2 cellular contexts compared by ENCODE assay signal in the genomic region with DNA sequence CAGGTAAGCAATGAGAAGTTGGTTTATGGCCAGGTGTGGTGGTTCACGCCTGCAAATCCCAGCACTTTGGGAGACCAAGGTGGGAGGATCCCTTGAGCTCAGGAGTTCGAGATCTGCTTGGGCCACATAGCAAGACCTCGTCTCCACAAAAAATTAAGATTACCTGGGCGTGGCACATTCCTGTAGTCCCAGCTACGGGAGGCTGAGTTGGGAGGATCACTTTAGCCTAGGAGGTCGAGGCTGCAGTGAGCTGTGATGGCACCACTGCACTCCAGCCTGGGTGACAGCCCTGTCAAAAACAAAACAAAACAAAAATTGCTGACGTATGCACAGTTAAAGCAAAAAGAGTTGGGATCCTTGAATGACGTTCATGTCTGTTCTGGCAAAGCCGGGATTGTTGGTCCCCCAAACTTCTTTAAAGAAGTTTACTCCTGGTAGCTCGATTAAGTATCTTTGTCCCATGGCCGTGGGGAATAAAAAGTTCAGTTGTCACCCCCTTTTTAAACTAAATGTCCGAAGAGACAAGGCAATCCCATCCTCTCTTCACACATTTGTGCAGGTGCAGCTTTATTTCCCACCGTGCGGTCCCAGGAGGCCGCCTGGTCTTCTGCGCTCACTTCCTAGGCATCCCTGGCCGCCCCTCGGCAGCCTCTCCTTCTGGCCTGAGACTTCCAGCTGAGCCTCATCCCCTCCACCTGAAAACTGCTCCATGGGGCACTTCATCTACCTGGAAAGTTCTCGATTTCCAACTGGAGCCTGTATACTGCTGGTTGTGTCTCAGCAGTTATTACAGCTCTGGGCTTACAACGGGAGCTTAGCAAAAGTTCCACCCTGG.
A peak's percentile ranks its signal among the peaks of the same experiment; 100 is the strongest.
TF ChIP-seq lines count a peak whose summit lies in the region.

No MANE protein-coding gene starts in this region.

TF ChIP-seq in K562, 482 proteins besides CTCF, POLR2A, EP300 and RAD21:
- TF ChIP-seq, protein P1, sequence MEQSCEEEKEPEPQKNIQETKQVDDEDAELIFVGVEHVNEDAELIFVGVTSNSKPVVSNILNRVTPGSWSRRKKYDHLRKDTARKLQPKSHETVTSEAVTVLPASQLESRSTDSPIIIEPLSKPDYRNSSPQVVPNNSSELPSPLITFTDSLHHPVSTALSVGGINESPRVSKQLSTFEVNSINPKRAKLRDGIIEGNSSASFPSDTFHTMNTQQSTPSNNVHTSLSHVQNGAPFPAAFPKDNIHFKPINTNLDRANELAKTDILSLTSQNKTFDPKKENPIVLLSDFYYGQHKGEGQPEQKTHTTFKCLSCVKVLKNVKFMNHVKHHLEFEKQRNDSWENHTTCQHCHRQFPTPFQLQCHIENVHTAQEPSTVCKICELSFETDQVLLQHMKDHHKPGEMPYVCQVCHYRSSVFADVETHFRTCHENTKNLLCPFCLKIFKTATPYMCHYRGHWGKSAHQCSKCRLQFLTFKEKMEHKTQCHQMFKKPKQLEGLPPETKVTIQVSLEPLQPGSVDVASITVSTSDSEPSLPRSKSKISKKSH (CRISPR knock-in tag; IDR thresholded peaks at IDR 0.05) = no peak
- TF ChIP-seq, protein P2, sequence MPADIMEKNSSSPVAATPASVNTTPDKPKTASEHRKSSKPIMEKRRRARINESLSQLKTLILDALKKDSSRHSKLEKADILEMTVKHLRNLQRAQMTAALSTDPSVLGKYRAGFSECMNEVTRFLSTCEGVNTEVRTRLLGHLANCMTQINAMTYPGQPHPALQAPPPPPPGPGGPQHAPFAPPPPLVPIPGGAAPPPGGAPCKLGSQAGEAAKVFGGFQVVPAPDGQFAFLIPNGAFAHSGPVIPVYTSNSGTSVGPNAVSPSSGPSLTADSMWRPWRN (IDR thresholded peaks at IDR 0.05; ENCODE audit: low read depth) = no peak
- TF ChIP-seq MAFF (IDR thresholded peaks at IDR 0.05; ENCODE audit: low read length) (peak; percentile 95), STAT5B (CRISPR knock-in tag; IDR thresholded peaks at IDR 0.05) (no peak), TEAD1 (CRISPR knock-in tag; IDR thresholded peaks at IDR 0.05) (peak in 1 of 2 experiments; percentile 49; a peak in 1 of 4 replicates), RNF2 (IDR thresholded peaks at IDR 0.05) (no peak), NFIX (CRISPR knock-in tag; IDR thresholded peaks at IDR 0.05; ENCODE audit: low read depth) (no peak), RFX7 (CRISPR knock-in tag; IDR thresholded peaks at IDR 0.05) (no peak), MAFG (tag; conservative IDR thresholded peaks at IDR 0.05) (peak; percentile 93), TAF9B (IDR thresholded peaks at IDR 0.05; ENCODE audit: partially characterized antibody) (peak; percentile 6), SAP30 (IDR thresholded peaks at IDR 0.05; ENCODE audit: borderline replicate concordance, insufficient read depth, low read depth, low read length, poor library complexity, severe bottlenecking) (peak; percentile 41), SRSF3 (IDR thresholded peaks at IDR 0.05; ENCODE audit: insufficient read depth, low read length) (no peak), C11orf30 (IDR thresholded peaks at IDR 0.05; ENCODE audit: low read depth) (peak; percentile 96), CBX1 (IDR thresholded peaks at IDR 0.05; ENCODE audit: low read depth) (0 out of 2 replicates have a peak, but pooled peaks have one; percentile 11), EZH2 (IDR thresholded peaks at IDR 0.05; ENCODE audit: borderline replicate concordance, low read depth, low read length) (no peak), TBP (optimal IDR thresholded peaks at IDR 0.05; ENCODE audit: low read depth, low read length) (no peak), KDM2B (CRISPR knock-in tag; IDR thresholded peaks at IDR 0.05) (no peak), MAFK (IDR thresholded peaks at IDR 0.05; ENCODE audit: low read length) (peak; percentile 97), MTA1 (IDR thresholded peaks at IDR 0.05; ENCODE audit: borderline replicate concordance) (no peak), MYC (IDR thresholded peaks at IDR 0.05; ENCODE audit: low read depth, low read length) (no peak), MYC (CRISPR knock-in tag; IDR thresholded peaks at IDR 0.05; ENCODE audit: borderline replicate concordance, low read depth) (0 out of 2 replicates have a peak, but pooled peaks have one; percentile 27), ZNF316 (IDR thresholded peaks at IDR 0.05) (peak; percentile 98), KLF6 (CRISPR knock-in tag; IDR thresholded peaks at IDR 0.05; ENCODE audit: borderline replicate concordance) (no peak), EP400 (IDR thresholded peaks at IDR 0.05) (no peak), KDM1A (IDR thresholded peaks at IDR 0.05) (no peak), COPS2 (conservative IDR thresholded peaks at IDR 0.05) (no peak)
- TF ChIP-seq, protein P3, sequence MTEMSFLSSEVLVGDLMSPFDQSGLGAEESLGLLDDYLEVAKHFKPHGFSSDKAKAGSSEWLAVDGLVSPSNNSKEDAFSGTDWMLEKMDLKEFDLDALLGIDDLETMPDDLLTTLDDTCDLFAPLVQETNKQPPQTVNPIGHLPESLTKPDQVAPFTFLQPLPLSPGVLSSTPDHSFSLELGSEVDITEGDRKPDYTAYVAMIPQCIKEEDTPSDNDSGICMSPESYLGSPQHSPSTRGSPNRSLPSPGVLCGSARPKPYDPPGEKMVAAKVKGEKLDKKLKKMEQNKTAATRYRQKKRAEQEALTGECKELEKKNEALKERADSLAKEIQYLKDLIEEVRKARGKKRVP (CRISPR knock-in tag; IDR thresholded peaks at IDR 0.05) = no peak
- TF ChIP-seq, protein P4, sequence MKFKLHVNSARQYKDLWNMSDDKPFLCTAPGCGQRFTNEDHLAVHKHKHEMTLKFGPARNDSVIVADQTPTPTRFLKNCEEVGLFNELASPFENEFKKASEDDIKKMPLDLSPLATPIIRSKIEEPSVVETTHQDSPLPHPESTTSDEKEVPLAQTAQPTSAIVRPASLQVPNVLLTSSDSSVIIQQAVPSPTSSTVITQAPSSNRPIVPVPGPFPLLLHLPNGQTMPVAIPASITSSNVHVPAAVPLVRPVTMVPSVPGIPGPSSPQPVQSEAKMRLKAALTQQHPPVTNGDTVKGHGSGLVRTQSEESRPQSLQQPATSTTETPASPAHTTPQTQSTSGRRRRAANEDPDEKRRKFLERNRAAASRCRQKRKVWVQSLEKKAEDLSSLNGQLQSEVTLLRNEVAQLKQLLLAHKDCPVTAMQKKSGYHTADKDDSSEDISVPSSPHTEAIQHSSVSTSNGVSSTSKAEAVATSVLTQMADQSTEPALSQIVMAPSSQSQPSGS (CRISPR knock-in tag; IDR thresholded peaks at IDR 0.05) = no peak

TF ChIP-seq in HepG2, 621 proteins besides CTCF, POLR2A, EP300 and RAD21 (continues in another document):
- TF ChIP-seq RFXAP (CRISPR knock-in tag; IDR thresholded peaks at IDR 0.05; ENCODE audit: borderline replicate concordance) = 0 out of 2 replicates have a peak, but pooled peaks have one; percentile 31
- TF ChIP-seq SOX5 (CRISPR knock-in tag; IDR thresholded peaks at IDR 0.05; ENCODE audit: borderline replicate concordance) = no peak
- TF ChIP-seq, protein P5, sequence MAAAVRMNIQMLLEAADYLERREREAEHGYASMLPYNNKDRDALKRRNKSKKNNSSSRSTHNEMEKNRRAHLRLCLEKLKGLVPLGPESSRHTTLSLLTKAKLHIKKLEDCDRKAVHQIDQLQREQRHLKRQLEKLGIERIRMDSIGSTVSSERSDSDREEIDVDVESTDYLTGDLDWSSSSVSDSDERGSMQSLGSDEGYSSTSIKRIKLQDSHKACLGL (CRISPR knock-in tag; IDR thresholded peaks at IDR 0.05) = peak; percentile 74; the same call in 1 of the 2 replicates
- TF ChIP-seq MAF1 (CRISPR knock-in tag; IDR thresholded peaks at IDR 0.05; ENCODE audit: borderline replicate concordance) = no peak
- 0 out of 2 replicates have a peak, but pooled peaks have one; percentile 20 for TF ChIP-seq ZNF331 (CRISPR knock-in tag; IDR thresholded peaks at IDR 0.05)
- TF ChIP-seq SNAPC2 (CRISPR knock-in tag; IDR thresholded peaks at IDR 0.05) = 0 out of 2 replicates have a peak, but pooled peaks have one; percentile 11
- no peak for TF ChIP-seq ZNF75D (CRISPR knock-in tag; IDR thresholded peaks at IDR 0.05; ENCODE audit: borderline replicate concordance)
- no peak for TF ChIP-seq YEATS2 (CRISPR knock-in tag; IDR thresholded peaks at IDR 0.05; ENCODE audit: borderline replicate concordance)
- no peak for TF ChIP-seq ZFY (CRISPR knock-in tag; IDR thresholded peaks at IDR 0.05)
- TF ChIP-seq, protein P6, sequence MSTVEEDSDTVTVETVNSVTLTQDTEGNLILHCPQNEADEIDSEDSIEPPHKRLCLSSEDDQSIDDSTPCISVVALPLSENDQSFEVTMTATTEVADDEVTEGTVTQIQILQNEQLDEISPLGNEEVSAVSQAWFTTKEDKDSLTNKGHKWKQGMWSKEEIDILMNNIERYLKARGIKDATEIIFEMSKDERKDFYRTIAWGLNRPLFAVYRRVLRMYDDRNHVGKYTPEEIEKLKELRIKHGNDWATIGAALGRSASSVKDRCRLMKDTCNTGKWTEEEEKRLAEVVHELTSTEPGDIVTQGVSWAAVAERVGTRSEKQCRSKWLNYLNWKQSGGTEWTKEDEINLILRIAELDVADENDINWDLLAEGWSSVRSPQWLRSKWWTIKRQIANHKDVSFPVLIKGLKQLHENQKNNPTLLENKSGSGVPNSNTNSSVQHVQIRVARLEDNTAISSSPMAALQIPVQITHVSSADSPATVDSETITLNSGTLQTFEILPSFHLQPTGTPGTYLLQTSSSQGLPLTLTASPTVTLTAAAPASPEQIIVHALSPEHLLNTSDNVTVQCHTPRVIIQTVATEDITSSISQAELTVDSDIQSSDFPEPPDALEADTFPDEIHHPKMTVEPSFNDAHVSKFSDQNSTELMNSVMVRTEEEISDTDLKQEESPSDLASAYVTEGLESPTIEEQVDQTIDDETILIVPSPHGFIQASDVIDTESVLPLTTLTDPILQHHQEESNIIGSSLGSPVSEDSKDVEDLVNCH (CRISPR knock-in tag; IDR thresholded peaks at IDR 0.05) = no peak
- 0 out of 2 replicates have a peak, but pooled peaks have one; percentile 11 for TF ChIP-seq ZNF761 (CRISPR knock-in tag; conservative IDR thresholded peaks at IDR 0.05)
- TF ChIP-seq ZNF563 (CRISPR knock-in tag; IDR thresholded peaks at IDR 0.05) = peak; percentile 14; the same call in 1 of the 2 replicates
- TF ChIP-seq, protein P7, sequence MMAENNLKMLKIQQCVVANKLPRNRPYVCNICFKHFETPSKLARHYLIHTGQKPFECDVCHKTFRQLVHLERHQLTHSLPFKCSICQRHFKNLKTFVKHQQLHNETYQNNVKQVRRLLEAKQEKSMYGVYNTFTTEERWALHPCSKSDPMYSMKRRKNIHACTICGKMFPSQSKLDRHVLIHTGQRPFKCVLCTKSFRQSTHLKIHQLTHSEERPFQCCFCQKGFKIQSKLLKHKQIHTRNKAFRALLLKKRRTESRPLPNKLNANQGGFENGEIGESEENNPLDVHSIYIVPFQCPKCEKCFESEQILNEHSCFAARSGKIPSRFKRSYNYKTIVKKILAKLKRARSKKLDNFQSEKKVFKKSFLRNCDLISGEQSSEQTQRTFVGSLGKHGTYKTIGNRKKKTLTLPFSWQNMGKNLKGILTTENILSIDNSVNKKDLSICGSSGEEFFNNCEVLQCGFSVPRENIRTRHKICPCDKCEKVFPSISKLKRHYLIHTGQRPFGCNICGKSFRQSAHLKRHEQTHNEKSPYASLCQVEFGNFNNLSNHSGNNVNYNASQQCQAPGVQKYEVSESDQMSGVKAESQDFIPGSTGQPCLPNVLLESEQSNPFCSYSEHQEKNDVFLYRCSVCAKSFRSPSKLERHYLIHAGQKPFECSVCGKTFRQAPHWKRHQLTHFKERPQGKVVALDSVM (CRISPR knock-in tag; IDR thresholded peaks at IDR 0.05) = peak; percentile 97
- TF ChIP-seq ZMAT3 (CRISPR knock-in tag; conservative IDR thresholded peaks at IDR 0.05) = no peak
- peak; percentile 79; the same call in 1 of the 2 replicates for TF ChIP-seq ZMYM3 (CRISPR knock-in tag; IDR thresholded peaks at IDR 0.05)
- 0 out of 2 replicates have a peak, but pooled peaks have one; percentile 38 for TF ChIP-seq ZNF350 (CRISPR knock-in tag; IDR thresholded peaks at IDR 0.05; ENCODE audit: borderline replicate concordance, low read depth)
- TF ChIP-seq, protein P8, sequence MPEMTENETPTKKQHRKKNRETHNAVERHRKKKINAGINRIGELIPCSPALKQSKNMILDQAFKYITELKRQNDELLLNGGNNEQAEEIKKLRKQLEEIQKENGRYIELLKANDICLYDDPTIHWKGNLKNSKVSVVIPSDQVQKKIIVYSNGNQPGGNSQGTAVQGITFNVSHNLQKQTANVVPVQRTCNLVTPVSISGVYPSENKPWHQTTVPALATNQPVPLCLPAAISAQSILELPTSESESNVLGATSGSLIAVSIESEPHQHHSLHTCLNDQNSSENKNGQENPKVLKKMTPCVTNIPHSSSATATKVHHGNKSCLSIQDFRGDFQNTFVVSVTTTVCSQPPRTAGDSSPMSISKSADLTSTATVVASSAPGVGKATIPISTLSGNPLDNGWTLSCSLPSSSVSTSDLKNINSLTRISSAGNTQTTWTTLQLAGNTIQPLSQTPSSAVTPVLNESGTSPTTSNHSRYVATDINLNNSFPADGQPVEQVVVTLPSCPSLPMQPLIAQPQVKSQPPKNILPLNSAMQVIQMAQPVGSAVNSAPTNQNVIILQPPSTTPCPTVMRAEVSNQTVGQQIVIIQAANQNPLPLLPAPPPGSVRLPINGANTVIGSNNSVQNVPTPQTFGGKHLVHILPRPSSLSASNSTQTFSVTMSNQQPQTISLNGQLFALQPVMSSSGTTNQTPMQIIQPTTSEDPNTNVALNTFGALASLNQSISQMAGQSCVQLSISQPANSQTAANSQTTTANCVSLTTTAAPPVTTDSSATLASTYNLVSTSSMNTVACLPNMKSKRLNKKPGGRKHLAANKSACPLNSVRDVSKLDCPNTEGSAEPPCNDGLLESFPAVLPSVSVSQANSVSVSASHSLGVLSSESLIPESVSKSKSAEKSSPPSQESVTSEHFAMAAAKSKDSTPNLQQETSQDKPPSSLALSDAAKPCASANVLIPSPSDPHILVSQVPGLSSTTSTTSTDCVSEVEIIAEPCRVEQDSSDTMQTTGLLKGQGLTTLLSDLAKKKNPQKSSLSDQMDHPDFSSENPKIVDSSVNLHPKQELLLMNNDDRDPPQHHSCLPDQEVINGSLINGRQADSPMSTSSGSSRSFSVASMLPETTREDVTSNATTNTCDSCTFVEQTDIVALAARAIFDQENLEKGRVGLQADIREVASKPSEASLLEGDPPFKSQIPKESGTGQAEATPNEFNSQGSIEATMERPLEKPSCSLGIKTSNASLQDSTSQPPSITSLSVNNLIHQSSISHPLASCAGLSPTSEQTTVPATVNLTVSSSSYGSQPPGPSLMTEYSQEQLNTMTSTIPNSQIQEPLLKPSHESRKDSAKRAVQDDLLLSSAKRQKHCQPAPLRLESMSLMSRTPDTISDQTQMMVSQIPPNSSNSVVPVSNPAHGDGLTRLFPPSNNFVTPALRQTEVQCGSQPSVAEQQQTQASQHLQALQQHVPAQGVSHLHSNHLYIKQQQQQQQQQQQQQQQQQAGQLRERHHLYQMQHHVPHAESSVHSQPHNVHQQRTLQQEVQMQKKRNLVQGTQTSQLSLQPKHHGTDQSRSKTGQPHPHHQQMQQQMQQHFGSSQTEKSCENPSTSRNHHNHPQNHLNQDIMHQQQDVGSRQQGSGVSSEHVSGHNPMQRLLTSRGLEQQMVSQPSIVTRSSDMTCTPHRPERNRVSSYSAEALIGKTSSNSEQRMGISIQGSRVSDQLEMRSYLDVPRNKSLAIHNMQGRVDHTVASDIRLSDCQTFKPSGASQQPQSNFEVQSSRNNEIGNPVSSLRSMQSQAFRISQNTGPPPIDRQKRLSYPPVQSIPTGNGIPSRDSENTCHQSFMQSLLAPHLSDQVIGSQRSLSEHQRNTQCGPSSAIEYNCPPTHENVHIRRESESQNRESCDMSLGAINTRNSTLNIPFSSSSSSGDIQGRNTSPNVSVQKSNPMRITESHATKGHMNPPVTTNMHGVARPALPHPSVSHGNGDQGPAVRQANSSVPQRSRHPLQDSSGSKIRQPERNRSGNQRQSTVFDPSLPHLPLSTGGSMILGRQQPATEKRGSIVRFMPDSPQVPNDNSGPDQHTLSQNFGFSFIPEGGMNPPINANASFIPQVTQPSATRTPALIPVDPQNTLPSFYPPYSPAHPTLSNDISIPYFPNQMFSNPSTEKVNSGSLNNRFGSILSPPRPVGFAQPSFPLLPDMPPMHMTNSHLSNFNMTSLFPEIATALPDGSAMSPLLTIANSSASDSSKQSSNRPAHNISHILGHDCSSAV (CRISPR knock-in tag; IDR thresholded peaks at IDR 0.05; ENCODE audit: borderline replicate concordance) = 0 out of 2 replicates have a peak, but pooled peaks have one; percentile 9
- 0 out of 2 replicates have a peak, but pooled peaks have one; percentile 12 for TF ChIP-seq ZNF724P (CRISPR knock-in tag; IDR thresholded peaks at IDR 0.05; ENCODE audit: borderline replicate concordance)
- TF ChIP-seq SIN3A (IDR thresholded peaks at IDR 0.05; ENCODE audit: borderline replicate concordance, low read depth, low read length) = peak; percentile 22; the same call in 1 of the 2 replicates
